ENCODE assay signal across 8 cellular contexts in the genomic region with DNA sequence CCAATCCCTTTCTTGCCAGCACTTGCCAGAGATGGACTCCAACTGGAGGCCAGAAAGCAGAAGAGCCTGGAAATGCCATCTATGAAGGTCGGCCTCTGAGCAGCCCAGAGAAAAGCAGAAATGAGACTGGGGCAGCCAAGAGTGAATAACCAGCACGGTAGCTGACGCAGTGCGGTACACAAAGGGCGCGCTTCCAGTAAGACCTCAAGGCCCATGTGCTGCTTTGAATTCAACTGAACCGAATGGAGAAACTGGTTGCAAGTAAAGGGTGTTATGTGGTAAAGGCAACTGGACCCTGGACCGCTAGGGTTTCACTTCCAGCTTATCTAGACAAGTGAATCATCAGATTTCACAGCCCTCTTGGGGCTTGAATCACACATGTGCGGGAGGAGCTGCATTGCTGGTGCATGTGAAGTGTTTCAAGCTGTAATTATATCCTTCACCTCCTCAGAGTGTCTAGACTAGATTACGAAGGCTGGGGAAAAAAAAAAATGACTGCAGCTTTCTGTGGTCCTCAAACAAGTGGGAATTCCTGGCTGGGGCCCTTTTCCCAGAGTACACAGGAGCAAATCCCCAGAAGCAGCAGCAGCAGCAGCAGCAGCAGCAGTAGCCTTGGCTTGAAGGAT.
DNase-seq lines count a peak whose midpoint lies in the region; ATAC-seq lines count a peak whose summit lies in the region.

No MANE protein-coding gene starts in this region.

- peak overlapping the region; percentile 16 for H3K4me3 ChIP-seq in adipocyte (ENCODE audit: low read length)

- no peak for DNase-seq in activated CD4-positive, CD25-positive, alpha-beta regulatory T cell (lab: John Stamatoyannopoulos, UW)
- DNase-seq in NCI-H1092 (lab: John Stamatoyannopoulos, UW) (peak; percentile 77), adipocyte (ENCODE audit: low read depth) (peak; percentile 87), myocyte (ENCODE audit: low read depth) (peak; percentile 100), activated gamma-delta T cell (lab: John Stamatoyannopoulos, UW) (no peak)
- DNase-seq in activated effector memory CD4-positive, alpha-beta T cell treated with Interleukin-2 at 50 U/mL for 16 hours = no peak

- H3K36me3 ChIP-seq in adipocyte (ENCODE audit: control insufficient read depth, insufficient read depth, low read length, severe bottlenecking) = no peaks in the 10 kb centered on the region

- no peaks in the 10 kb centered on the region for H3K27me3 ChIP-seq in adipocyte (replicated peaks; ENCODE audit: control insufficient read depth, insufficient read depth, low read length)

- peaks cover 23% of the 10 kb centered on the region for H3K4me1 ChIP-seq in adipocyte (ENCODE audit: control insufficient read depth, insufficient read depth, low read length)

- no peak overlapping the region for H3K9ac ChIP-seq in adipocyte (ENCODE audit: low read length)

- no peaks in the 10 kb centered on the region for H3K9me3 ChIP-seq in adipocyte (ENCODE audit: control insufficient read depth, low read length)

- peak; percentile 41 to 48 for ATAC-seq in activated CD4-positive, CD25-positive, alpha-beta regulatory T cell treated with anti-CD3 and anti-CD28 coated beads, Interleukin-2, amount 50 U/mL, for 24 hours
- ATAC-seq in HG02642 (IDR thresholded peaks at IDR 0.05; ENCODE audit: poor library complexity, unreplicated experiment) = peak; percentile 87

Comparison
In these comparisons a context has a peak if more than half of its experiments do, and no peak if none do; other contexts are left out.
1. DNase-seq: peak in NCI-H1092 (single experiment), adipocyte (single experiment) and myocyte (single experiment); none in activated CD4-positive, CD25-positive, alpha-beta regulatory T cell (0 of 4), activated effector memory CD4-positive, alpha-beta T cell treated with Interleukin-2 at 50 U/mL for 16 hours (single experiment) and activated gamma-delta T cell (single experiment).